ENCODE assay signal across 1 cellular context in the genomic region with DNA sequence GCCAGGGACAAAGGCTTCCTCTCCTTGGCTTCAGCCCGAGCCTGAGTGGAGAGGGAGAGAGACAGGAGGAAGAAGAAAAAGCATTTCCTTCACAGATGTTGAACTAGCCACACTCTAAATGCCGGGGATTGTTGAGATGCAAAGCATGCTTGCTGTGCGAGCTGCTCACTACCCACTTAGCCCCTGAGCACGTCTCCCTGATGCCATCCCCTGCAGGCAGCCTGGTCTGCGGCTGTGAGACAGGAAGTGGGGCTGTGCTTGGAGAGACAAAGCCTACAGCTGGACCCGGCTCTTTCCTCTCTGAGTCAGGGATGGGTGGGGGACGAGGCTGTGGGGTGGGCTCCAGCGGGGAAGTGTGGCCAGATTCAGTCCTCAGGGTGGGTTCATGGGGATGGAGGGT.
TF ChIP-seq lines count a peak whose summit lies in the region.

No MANE protein-coding gene starts in this region.

TF ChIP-seq in IMR-90, 13 proteins besides CTCF, POLR2A, EP300 and RAD21:
- TF ChIP-seq BHLHE40 (IDR thresholded peaks at IDR 0.05; ENCODE audit: low read depth, low read length) = no peak
- no peak for TF ChIP-seq RCOR1 (IDR thresholded peaks at IDR 0.05; ENCODE audit: insufficient replicate concordance, low read length)
- no peak for TF ChIP-seq SMC3 (IDR thresholded peaks at IDR 0.05; ENCODE audit: low read depth, low read length)
- TF ChIP-seq MAZ (IDR thresholded peaks at IDR 0.05; ENCODE audit: borderline replicate concordance, low read depth, low read length) = no peak
- TF ChIP-seq FOS (IDR thresholded peaks at IDR 0.05; ENCODE audit: low read depth, low read length) = no peak
- TF ChIP-seq RFX5 (IDR thresholded peaks at IDR 0.05; ENCODE audit: low read depth, low read length) = no peak
- TF ChIP-seq MXI1 (IDR thresholded peaks at IDR 0.05; ENCODE audit: borderline replicate concordance, low read depth, low read length) = no peak
- TF ChIP-seq, protein P1, sequence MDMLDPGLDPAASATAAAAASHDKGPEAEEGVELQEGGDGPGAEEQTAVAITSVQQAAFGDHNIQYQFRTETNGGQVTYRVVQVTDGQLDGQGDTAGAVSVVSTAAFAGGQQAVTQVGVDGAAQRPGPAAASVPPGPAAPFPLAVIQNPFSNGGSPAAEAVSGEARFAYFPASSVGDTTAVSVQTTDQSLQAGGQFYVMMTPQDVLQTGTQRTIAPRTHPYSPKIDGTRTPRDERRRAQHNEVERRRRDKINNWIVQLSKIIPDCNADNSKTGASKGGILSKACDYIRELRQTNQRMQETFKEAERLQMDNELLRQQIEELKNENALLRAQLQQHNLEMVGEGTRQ (IDR thresholded peaks at IDR 0.05; ENCODE audit: low read depth, low read length) = no peak
- TF ChIP-seq MAFK (IDR thresholded peaks at IDR 0.05; ENCODE audit: low read depth, low read length) = no peak
- TF ChIP-seq NFE2L2 (IDR thresholded peaks at IDR 0.05; ENCODE audit: low read depth, low read length) = no peak
